Comparison of ENCODE assay signal across 1 cellular context in the genomic region with DNA sequence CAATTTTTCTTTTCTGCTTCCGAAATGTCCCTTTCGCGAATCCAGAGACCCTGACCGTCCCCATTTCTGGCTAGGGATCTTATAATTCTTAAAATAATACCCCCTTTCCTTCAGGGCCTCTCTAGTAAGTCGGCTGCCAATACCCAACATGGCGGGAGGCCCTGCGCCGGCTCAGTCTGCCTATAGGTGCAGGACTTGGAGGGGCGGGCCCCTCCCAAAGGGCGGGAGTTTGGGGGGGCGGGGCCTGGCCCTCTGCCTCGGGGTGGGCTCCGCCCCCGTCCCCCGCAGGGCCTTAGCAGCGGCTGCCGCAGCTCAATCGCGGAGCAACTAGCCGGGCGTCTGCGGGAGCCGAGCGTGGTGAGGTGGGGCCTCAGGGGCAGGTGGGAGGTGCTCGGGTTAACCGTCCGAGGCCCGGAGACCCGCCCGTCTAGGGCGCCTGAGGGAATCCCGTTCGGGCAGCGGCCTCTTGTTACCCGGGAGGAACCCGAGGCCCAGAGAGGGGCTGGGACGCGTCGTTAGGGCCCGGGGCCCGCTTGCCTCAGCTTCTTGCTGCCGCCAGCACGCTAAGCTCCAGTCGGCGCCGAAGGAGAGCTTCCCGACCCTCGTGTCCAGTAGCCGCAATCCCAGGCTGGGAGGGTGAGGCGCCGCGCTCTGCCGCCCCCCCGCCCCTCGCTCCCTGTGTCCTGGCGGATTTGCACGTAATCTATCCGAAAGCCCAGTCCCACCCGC.
A peak's percentile ranks its signal among the peaks of the same experiment; 100 is the strongest.
TF ChIP-seq lines count a peak whose summit lies in the region.

A gene with protein sequence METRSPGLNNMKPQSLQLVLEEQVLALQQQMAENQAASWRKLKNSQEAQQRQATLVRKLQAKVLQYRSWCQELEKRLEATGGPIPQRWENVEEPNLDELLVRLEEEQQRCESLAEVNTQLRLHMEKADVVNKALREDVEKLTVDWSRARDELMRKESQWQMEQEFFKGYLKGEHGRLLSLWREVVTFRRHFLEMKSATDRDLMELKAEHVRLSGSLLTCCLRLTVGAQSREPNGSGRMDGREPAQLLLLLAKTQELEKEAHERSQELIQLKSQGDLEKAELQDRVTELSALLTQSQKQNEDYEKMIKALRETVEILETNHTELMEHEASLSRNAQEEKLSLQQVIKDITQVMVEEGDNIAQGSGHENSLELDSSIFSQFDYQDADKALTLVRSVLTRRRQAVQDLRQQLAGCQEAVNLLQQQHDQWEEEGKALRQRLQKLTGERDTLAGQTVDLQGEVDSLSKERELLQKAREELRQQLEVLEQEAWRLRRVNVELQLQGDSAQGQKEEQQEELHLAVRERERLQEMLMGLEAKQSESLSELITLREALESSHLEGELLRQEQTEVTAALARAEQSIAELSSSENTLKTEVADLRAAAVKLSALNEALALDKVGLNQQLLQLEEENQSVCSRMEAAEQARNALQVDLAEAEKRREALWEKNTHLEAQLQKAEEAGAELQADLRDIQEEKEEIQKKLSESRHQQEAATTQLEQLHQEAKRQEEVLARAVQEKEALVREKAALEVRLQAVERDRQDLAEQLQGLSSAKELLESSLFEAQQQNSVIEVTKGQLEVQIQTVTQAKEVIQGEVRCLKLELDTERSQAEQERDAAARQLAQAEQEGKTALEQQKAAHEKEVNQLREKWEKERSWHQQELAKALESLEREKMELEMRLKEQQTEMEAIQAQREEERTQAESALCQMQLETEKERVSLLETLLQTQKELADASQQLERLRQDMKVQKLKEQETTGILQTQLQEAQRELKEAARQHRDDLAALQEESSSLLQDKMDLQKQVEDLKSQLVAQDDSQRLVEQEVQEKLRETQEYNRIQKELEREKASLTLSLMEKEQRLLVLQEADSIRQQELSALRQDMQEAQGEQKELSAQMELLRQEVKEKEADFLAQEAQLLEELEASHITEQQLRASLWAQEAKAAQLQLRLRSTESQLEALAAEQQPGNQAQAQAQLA (N-terminal part only) (plus strand): TSS at position 718 of the 729 bp plus-strand sequence. CDS start 6,770 bp downstream, outside the sequence.

TF ChIP-seq in HepG2, 621 proteins besides CTCF, POLR2A, EP300 and RAD21 (continued from another document and continues in another):
- TF ChIP-seq NCOA1 (CRISPR knock-in tag; IDR thresholded peaks at IDR 0.05) (peak; percentile 94), PTBP1 (IDR thresholded peaks at IDR 0.05; ENCODE audit: low read depth, low read length, poor library complexity, severe bottlenecking) (no peak), KDM4B (CRISPR knock-in tag; IDR thresholded peaks at IDR 0.05) (peak; percentile 49), ZNF44 (CRISPR knock-in tag; IDR thresholded peaks at IDR 0.05) (peak; percentile 69), RCOR2 (CRISPR knock-in tag; IDR thresholded peaks at IDR 0.05) (peak; percentile 75), PAX8 (CRISPR knock-in tag; IDR thresholded peaks at IDR 0.05; ENCODE audit: borderline replicate concordance) (peak; percentile 87; the same call in 1 of the 2 replicates), NAIF1 (CRISPR knock-in tag; IDR thresholded peaks at IDR 0.05; ENCODE audit: borderline replicate concordance) (peak; percentile 88), TBX3 (IDR thresholded peaks at IDR 0.05; ENCODE audit: borderline replicate concordance) (no peak), ZSCAN31 (CRISPR knock-in tag; IDR thresholded peaks at IDR 0.05; ENCODE audit: low read depth) (peak; percentile 98), ZNF773 (CRISPR knock-in tag; IDR thresholded peaks at IDR 0.05; ENCODE audit: borderline replicate concordance) (peak; percentile 97), ZNF143 (CRISPR knock-in tag; IDR thresholded peaks at IDR 0.05) (0 out of 2 replicates have a peak, but pooled peaks have one; percentile 17), TARDBP (CRISPR knock-in tag; IDR thresholded peaks at IDR 0.05) (peak; percentile 11; the same call in 1 of the 2 replicates), RFXANK (CRISPR knock-in tag; IDR thresholded peaks at IDR 0.05) (no peak), ZNF30 (CRISPR knock-in tag; IDR thresholded peaks at IDR 0.05) (peak; percentile 92), NFE2L1 (CRISPR knock-in tag; IDR thresholded peaks at IDR 0.05; ENCODE audit: borderline replicate concordance) (peak; percentile 96; the same call in 1 of the 2 replicates), ZNF180 (CRISPR knock-in tag; IDR thresholded peaks at IDR 0.05; ENCODE audit: borderline replicate concordance, low read depth) (peak; percentile 93; the same call in 1 of the 2 replicates), NR2F1 (CRISPR knock-in tag; IDR thresholded peaks at IDR 0.05) (no peak; a peak in 1 of 4 replicates), NR2F2 (IDR thresholded peaks at IDR 0.05; ENCODE audit: borderline replicate concordance, low read depth) (no peak; the same call in 1 of the 2 replicates), ATF7-NPFF (CRISPR knock-in tag; IDR thresholded peaks at IDR 0.05; ENCODE audit: low read depth) (peak; percentile 51), ZNF883 (CRISPR knock-in tag; IDR thresholded peaks at IDR 0.05; ENCODE audit: not compliant biosample characterization) (peak; percentile 90), ZNF567 (CRISPR knock-in tag; IDR thresholded peaks at IDR 0.05; ENCODE audit: borderline replicate concordance) (peak; percentile 99; the same call in 1 of the 2 replicates), HMG20B (CRISPR knock-in tag; conservative IDR thresholded peaks at IDR 0.05) (peak; percentile 75), ZNF383 (CRISPR knock-in tag; IDR thresholded peaks at IDR 0.05; ENCODE audit: borderline replicate concordance) (no peak), CEBPB (IDR thresholded peaks at IDR 0.05; ENCODE audit: borderline replicate concordance, low read depth, low read length) (no peak)
- TF ChIP-seq, protein P1, sequence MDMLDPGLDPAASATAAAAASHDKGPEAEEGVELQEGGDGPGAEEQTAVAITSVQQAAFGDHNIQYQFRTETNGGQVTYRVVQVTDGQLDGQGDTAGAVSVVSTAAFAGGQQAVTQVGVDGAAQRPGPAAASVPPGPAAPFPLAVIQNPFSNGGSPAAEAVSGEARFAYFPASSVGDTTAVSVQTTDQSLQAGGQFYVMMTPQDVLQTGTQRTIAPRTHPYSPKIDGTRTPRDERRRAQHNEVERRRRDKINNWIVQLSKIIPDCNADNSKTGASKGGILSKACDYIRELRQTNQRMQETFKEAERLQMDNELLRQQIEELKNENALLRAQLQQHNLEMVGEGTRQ (IDR thresholded peaks at IDR 0.05; ENCODE audit: low read depth, low read length) = no peak
- TF ChIP-seq, protein P1 (CRISPR knock-in tag; IDR thresholded peaks at IDR 0.05; ENCODE audit: borderline replicate concordance) = peak; percentile 80
- TF ChIP-seq, protein P2, sequence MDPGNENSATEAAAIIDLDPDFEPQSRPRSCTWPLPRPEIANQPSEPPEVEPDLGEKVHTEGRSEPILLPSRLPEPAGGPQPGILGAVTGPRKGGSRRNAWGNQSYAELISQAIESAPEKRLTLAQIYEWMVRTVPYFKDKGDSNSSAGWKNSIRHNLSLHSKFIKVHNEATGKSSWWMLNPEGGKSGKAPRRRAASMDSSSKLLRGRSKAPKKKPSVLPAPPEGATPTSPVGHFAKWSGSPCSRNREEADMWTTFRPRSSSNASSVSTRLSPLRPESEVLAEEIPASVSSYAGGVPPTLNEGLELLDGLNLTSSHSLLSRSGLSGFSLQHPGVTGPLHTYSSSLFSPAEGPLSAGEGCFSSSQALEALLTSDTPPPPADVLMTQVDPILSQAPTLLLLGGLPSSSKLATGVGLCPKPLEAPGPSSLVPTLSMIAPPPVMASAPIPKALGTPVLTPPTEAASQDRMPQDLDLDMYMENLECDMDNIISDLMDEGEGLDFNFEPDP (CRISPR knock-in tag; conservative IDR thresholded peaks at IDR 0.05) = 0 out of 2 replicates have a peak, but pooled peaks have one; percentile 50
- TF ChIP-seq, protein P3, sequence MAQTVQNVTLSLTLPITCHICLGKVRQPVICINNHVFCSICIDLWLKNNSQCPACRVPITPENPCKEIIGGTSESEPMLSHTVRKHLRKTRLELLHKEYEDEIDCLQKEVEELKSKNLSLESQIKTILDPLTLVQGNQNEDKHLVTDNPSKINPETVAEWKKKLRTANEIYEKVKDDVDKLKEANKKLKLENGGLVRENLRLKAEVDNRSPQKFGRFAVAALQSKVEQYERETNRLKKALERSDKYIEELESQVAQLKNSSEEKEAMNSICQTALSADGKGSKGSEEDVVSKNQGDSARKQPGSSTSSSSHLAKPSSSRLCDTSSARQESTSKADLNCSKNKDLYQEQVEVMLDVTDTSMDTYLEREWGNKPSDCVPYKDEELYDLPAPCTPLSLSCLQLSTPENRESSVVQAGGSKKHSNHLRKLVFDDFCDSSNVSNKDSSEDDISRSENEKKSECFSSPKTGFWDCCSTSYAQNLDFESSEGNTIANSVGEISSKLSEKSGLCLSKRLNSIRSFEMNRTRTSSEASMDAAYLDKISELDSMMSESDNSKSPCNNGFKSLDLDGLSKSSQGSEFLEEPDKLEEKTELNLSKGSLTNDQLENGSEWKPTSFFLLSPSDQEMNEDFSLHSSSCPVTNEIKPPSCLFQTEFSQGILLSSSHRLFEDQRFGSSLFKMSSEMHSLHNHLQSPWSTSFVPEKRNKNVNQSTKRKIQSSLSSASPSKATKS (CRISPR knock-in tag; IDR thresholded peaks at IDR 0.05) = peak; percentile 64; the same call in 1 of the 2 replicates
- TF ChIP-seq, protein P4, sequence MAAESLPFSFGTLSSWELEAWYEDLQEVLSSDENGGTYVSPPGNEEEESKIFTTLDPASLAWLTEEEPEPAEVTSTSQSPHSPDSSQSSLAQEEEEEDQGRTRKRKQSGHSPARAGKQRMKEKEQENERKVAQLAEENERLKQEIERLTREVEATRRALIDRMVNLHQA (CRISPR knock-in tag; IDR thresholded peaks at IDR 0.05) = peak; percentile 22; the same call in 1 of the 2 replicates
- TF ChIP-seq, protein P5, sequence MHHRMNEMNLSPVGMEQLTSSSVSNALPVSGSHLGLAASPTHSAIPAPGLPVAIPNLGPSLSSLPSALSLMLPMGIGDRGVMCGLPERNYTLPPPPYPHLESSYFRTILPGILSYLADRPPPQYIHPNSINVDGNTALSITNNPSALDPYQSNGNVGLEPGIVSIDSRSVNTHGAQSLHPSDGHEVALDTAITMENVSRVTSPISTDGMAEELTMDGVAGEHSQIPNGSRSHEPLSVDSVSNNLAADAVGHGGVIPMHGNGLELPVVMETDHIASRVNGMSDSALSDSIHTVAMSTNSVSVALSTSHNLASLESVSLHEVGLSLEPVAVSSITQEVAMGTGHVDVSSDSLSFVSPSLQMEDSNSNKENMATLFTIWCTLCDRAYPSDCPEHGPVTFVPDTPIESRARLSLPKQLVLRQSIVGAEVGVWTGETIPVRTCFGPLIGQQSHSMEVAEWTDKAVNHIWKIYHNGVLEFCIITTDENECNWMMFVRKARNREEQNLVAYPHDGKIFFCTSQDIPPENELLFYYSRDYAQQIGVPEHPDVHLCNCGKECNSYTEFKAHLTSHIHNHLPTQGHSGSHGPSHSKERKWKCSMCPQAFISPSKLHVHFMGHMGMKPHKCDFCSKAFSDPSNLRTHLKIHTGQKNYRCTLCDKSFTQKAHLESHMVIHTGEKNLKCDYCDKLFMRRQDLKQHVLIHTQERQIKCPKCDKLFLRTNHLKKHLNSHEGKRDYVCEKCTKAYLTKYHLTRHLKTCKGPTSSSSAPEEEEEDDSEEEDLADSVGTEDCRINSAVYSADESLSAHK (CRISPR knock-in tag; IDR thresholded peaks at IDR 0.05; ENCODE audit: borderline replicate concordance) = no peak
- TF ChIP-seq, protein P6, sequence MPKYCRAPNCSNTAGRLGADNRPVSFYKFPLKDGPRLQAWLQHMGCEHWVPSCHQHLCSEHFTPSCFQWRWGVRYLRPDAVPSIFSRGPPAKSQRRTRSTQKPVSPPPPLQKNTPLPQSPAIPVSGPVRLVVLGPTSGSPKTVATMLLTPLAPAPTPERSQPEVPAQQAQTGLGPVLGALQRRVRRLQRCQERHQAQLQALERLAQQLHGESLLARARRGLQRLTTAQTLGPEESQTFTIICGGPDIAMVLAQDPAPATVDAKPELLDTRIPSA (CRISPR knock-in tag; IDR thresholded peaks at IDR 0.05; ENCODE audit: borderline replicate concordance) = peak; percentile 98
- TF ChIP-seq, protein P7, sequence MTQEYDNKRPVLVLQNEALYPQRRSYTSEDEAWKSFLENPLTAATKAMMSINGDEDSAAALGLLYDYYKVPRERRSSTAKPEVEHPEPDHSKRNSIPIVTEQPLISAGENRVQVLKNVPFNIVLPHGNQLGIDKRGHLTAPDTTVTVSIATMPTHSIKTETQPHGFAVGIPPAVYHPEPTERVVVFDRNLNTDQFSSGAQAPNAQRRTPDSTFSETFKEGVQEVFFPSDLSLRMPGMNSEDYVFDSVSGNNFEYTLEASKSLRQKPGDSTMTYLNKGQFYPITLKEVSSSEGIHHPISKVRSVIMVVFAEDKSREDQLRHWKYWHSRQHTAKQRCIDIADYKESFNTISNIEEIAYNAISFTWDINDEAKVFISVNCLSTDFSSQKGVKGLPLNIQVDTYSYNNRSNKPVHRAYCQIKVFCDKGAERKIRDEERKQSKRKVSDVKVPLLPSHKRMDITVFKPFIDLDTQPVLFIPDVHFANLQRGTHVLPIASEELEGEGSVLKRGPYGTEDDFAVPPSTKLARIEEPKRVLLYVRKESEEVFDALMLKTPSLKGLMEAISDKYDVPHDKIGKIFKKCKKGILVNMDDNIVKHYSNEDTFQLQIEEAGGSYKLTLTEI (CRISPR knock-in tag; conservative IDR thresholded peaks at IDR 0.05) = no peak
